In genomic region chr19:13073263-13073662, GRCh38 we compare ENCODE assay signal across 21 cellular contexts.
"Had no signal": no experiment of that assay in that cellular context is flagged by ENCODE, and none has a peak within 500 bp of the region (broad histone marks: within the 10 kb centered on the region; RNA-seq: fewer than 3 reads in every experiment).

No MANE protein-coding gene starts in this region.

- H3K27ac ChIP-seq: foreskin keratinocyte, pancreas, testis had no signal

- H3K4me3 Mint-ChIP-seq: activated naive CD4-positive, alpha-beta T cell treated with anti-CD3 and anti-CD28 coated beads for 36 hours; activated naive CD8-positive, alpha-beta T cell treated with anti-CD3 and anti-CD28 coated beads, Interleukin-2, amount 50 U/mL, for 24 hours; central memory CD8-positive, alpha-beta T cell had no signal

- H3K4me1 ChIP-seq: foreskin keratinocyte had no signal

- H3K4me1 Mint-ChIP-seq: activated naive CD8-positive, alpha-beta T cell treated with anti-CD3 and anti-CD28 coated beads, Interleukin-2, amount 50 U/mL, for 24 hours; central memory CD8-positive, alpha-beta T cell had no signal

- ATAC-seq: activated naive CD8-positive, alpha-beta T cell treated with anti-CD3 and anti-CD28 coated beads, Interleukin-2, amount 50 U/mL, for 24 hours; foreskin keratinocyte; heart left ventricle; left colon; pancreas; SK-N-SH treated with all-trans-retinoic acid at 6 μM for 48 hours had no signal

- DNase-seq: activated CD4-positive, alpha-beta T cell treated with anti-CD3 and anti-CD28 coated beads, Interleukin-2, amount 50 U/mL, for 4 hours; activated CD4-positive, CD25-positive, alpha-beta regulatory T cell treated with anti-CD3 and anti-CD28 coated beads, Interleukin-2, amount 50 U/mL, for 72 hours; activated naive CD4-positive, alpha-beta T cell treated with anti-CD3 and anti-CD28 coated beads for 36 hours; activated naive CD8-positive, alpha-beta T cell treated with anti-CD3 and anti-CD28 coated beads, Interleukin-2, amount 50 U/mL, for 24 hours; activated T-cell treated with anti-CD3 and anti-CD28 coated beads for 4 hours; cortex of kidney; effector memory CD4-positive, alpha-beta T cell; foreskin keratinocyte; heart left ventricle; left colon; naive B cell; pancreas; stimulated activated CD4-positive, alpha-beta T cell treated with anti-CD3 and anti-CD28 coated beads, Interleukin-4, amount 100 ng/mL, for 24 hours; stimulated activated naive CD4-positive, alpha-beta T cell treated with Interleukin-2 at 50 U/mL for 16 hours; T-helper 1 cell; T1000; testis had no signal

- H3K9me3 ChIP-seq: heart left ventricle, pancreas, testis had no signal

- H3K9me3 Mint-ChIP-seq: activated naive CD4-positive, alpha-beta T cell treated with anti-CD3 and anti-CD28 coated beads for 36 hours; activated naive CD8-positive, alpha-beta T cell treated with anti-CD3 and anti-CD28 coated beads, Interleukin-2, amount 50 U/mL, for 24 hours; central memory CD8-positive, alpha-beta T cell; naive B cell had no signal

- H3K4me3 ChIP-seq: heart left ventricle, lung, pancreas, skin epidermis, testis had no signal

- H3K27me3 ChIP-seq: foreskin keratinocyte, heart left ventricle, pancreas, testis had no signal

- H3K27ac Mint-ChIP-seq: activated naive CD4-positive, alpha-beta T cell treated with anti-CD3 and anti-CD28 coated beads for 36 hours; activated naive CD8-positive, alpha-beta T cell treated with anti-CD3 and anti-CD28 coated beads, Interleukin-2, amount 50 U/mL, for 24 hours had no signal

- FAIRE-seq: pancreas had no signal

- H3K27me3 Mint-ChIP-seq: activated naive CD8-positive, alpha-beta T cell treated with anti-CD3 and anti-CD28 coated beads, Interleukin-2, amount 50 U/mL, for 24 hours; central memory CD8-positive, alpha-beta T cell had no signal
